ENCODE assay signal across 28 cellular contexts in genomic region chr7:123673752-123674398, GRCh38. TPM values are rescaled to one million over a fixed set of nuclear protein-coding genes. Genes with fewer than 3 reads are reported as not detected.
DNase-seq lines count a peak whose midpoint lies in the region; ATAC-seq and TF ChIP-seq lines count a peak whose summit lies in the region.
"Had no signal": no experiment of that assay in that cellular context is flagged by ENCODE, and none has a peak within 500 bp of the region (broad histone marks: within the 10 kb centered on the region; RNA-seq: fewer than 3 reads in every experiment).

No MANE protein-coding gene starts in this region.

- dilution Hi-C loops in IMR-90 (cut with HindIII; ENCODE audit: low sequenced_read_pairs, unreplicated experiment), result no loop called here

- no peak for TF ChIP-seq CTCF in IMR-90 (conservative IDR thresholded peaks at IDR 0.05; ENCODE audit: low read depth, low read length)
- no peak for TF ChIP-seq CTCF in smooth muscle cell (IDR thresholded peaks at IDR 0.05; ENCODE audit: borderline replicate concordance, insufficient read depth, poor library complexity, severe bottlenecking)

- H3K9me3 ChIP-seq in IMR-90 (ENCODE audit: control insufficient read depth, insufficient read depth, low read length) (no peaks in the 10 kb centered on the region), right cardiac atrium (ENCODE audit: control insufficient read depth, low read length) (no peaks in the 10 kb centered on the region), smooth muscle cell (replicated peaks; ENCODE audit: low read depth) (no peaks in the 10 kb centered on the region)
- H3K9me3 ChIP-seq: body of pancreas, mucosa of descending colon, prostate gland, spleen, upper lobe of right lung had no signal

- peaks cover 9% of the 10 kb centered on the region for H3F3A ChIP-seq in smooth muscle cell (ENCODE audit: low read depth)

- H3K79me1 ChIP-seq in IMR-90 (ENCODE audit: low read depth in 1 of 2, low read length in 2 of 2), result no peaks in the 10 kb centered on the region

- no peak overlapping the region for H2BK5ac ChIP-seq in IMR-90 (ENCODE audit: low read depth, low read length, poor library complexity, severe bottlenecking)

- peaks cover 0 to 2% of the 10 kb centered on the region in 2 donors for H3K4me1 Mint-ChIP-seq in immature natural killer cell

- intact Hi-C loops in IMR-90 (cut with micrococcal nuclease), result no loop called here
- intact Hi-C loops in right cardiac atrium (cut with DNase I), result no loop called here

- H4K91ac ChIP-seq in IMR-90 (ENCODE audit: insufficient read depth, low read depth, low read length), result no peak overlapping the region

- H3K27me3 ChIP-seq in IMR-90 (ENCODE audit: control insufficient read depth, insufficient read depth, low read length) (no peaks in the 10 kb centered on the region), right cardiac atrium (ENCODE audit: control insufficient read depth, insufficient read depth) (no peaks in the 10 kb centered on the region), smooth muscle cell (ENCODE audit: low read depth) (no peaks in the 10 kb centered on the region)
- H3K27me3 ChIP-seq: body of pancreas, spleen, upper lobe of right lung had no signal

- no peak overlapping the region for H3K23ac ChIP-seq in IMR-90 (ENCODE audit: low read depth, low read length)

- no peak overlapping the region for H3K56ac ChIP-seq in IMR-90 (ENCODE audit: extremely low read depth, insufficient read depth, low read length)

- no peak overlapping the region for H3K18ac ChIP-seq in IMR-90 (ENCODE audit: low read depth, low read length)

- in situ Hi-C loops in IMR-90 (cut with MboI; ENCODE audit: low sequenced_read_pairs), result no loop called here

- H2BK20ac ChIP-seq in IMR-90 (ENCODE audit: low read depth, low read length), result no peak overlapping the region

- no peak overlapping the region for H2BK15ac ChIP-seq in IMR-90 (ENCODE audit: low read depth, low read length)

- H3K4me1 ChIP-seq in IMR-90 (ENCODE audit: control insufficient read depth, insufficient read depth, low read length), result peaks cover 4% of the 10 kb centered on the region; the same call in 1 of the 2 replicates
- H3K4me1 ChIP-seq in right cardiac atrium (ENCODE audit: control insufficient read depth, insufficient read depth, low read length), result peaks cover 3% of the 10 kb centered on the region
- peaks cover 10% of the 10 kb centered on the region for H3K4me1 ChIP-seq in smooth muscle cell (ENCODE audit: low read depth)
- H3K4me1 ChIP-seq: body of pancreas, prostate gland had no signal

- no peak for DNase-seq in IMR-90
- DNase-seq in right cardiac atrium, result no peak
- no peak for DNase-seq in smooth muscle cell (lab: John Stamatoyannopoulos, UW; ENCODE audit: unreplicated experiment)
- no peak for DNase-seq in activated naive CD4-positive, alpha-beta T cell treated with anti-CD3 and anti-CD28 coated beads, Interleukin-2, amount 50 U/mL, for 16 hours
- DNase-seq in immature natural killer cell, result no peak
- no peak for DNase-seq in central memory CD4-positive, alpha-beta T cell
- DNase-seq: activated CD4-positive, alpha-beta T cell treated with anti-CD3 and anti-CD28 coated beads, Interleukin-2, amount 50 U/mL, for 1 hour; body of pancreas; C1 segment of cervical spinal cord; mucosa of descending colon; NCI-H1417 treated with DMSO at 0.1 percent for 48 hours; NCI-H510A; NK-92 treated with Interleukin-12 subunit alpha and Interleukin-12 subunit beta, amount 100 ng/mL, for 24 hours; spleen; T-helper 17 cell; upper lobe of right lung had no signal

- no peaks in the 10 kb centered on the region for H4K20me1 ChIP-seq in IMR-90 (ENCODE audit: insufficient read depth, low read length)
- no peaks in the 10 kb centered on the region for H4K20me1 ChIP-seq in smooth muscle cell (ENCODE audit: low read depth)

- no peak overlapping the region for H3K27ac Mint-ChIP-seq in immature natural killer cell
- H3K27ac Mint-ChIP-seq: activated naive CD8-positive, alpha-beta T cell; stimulated activated naive CD8-positive, alpha-beta T cell treated with anti-CD3 and anti-CD28 coated beads, Interleukin-15, Interleukin-2, amounts not matched to agents 100 ng/mL and 50 ng/mL, for 24 hours; T-helper 17 cell had no signal

- POLR2A ChIA-PET in IMR-90 (lab: Charles Lee; ENCODE audit: unreplicated experiment), result no interaction called here

- H3K4me3 ChIP-seq in IMR-90 (ENCODE audit: insufficient read depth, low read depth, low read length) (no peak overlapping the region), right cardiac atrium (ENCODE audit: low read length) (no peak overlapping the region), smooth muscle cell (no peak overlapping the region)
- H3K4me3 ChIP-seq: body of pancreas, coronary artery, mucosa of descending colon, prostate gland, spleen, upper lobe of right lung had no signal

- no peak overlapping the region for H3K4ac ChIP-seq in IMR-90 (ENCODE audit: low read depth, low read length)

- H3K27ac ChIP-seq in IMR-90 (ENCODE audit: insufficient read depth, low read length) (no peak overlapping the region), cingulate gyrus (ENCODE audit: low read depth, low read length) (peak overlapping the region; percentile 51), right cardiac atrium (ENCODE audit: low read length) (peak overlapping the region; percentile 63), smooth muscle cell (ENCODE audit: low read depth) (peak overlapping the region; percentile 76)
- H3K27ac ChIP-seq: body of pancreas, coronary artery, HL-60, spleen, upper lobe of right lung, VCaP had no signal

- no TSS peak for BruUV-seq in IMR-90 (replicated peaks; lab: Mats Ljungman, UMichigan)

- H4K5ac ChIP-seq in IMR-90 (ENCODE audit: low read depth, low read length), result no peak overlapping the region

- CTCF ChIA-PET in IMR-90 (lab: Yijun Ruan, JAX), result interaction anchor here (0.6 kb wide), 1 partner anchor 18 kb away, joined by 3 read pairs; the partner anchor contains the start of gene LMOD2

- H3K36me3 ChIP-seq in IMR-90 (ENCODE audit: control insufficient read depth, insufficient read depth, low read length) (no peaks in the 10 kb centered on the region), smooth muscle cell (ENCODE audit: low read depth) (no peaks in the 10 kb centered on the region)
- H3K36me3 ChIP-seq: prostate gland, spleen, upper lobe of right lung had no signal

- no peak overlapping the region for H3K4me3 Mint-ChIP-seq in immature natural killer cell
- H3K4me3 Mint-ChIP-seq: activated naive CD8-positive, alpha-beta T cell; stimulated activated naive CD8-positive, alpha-beta T cell treated with anti-CD3 and anti-CD28 coated beads, Interleukin-15, Interleukin-2, amounts not matched to agents 100 ng/mL and 50 ng/mL, for 24 hours; T-helper 17 cell had no signal

- no CpG with 5 or more reads among the region's 3 CpGs for WGBS in IMR-90 (ENCODE audit: extremely low coverage in 2 of 2, insufficient read length in 1 of 2), 2 experiments
- 56% methylated on average over 3 of the region's 3 CpGs for WGBS in right cardiac atrium
- WGBS in smooth muscle cell (ENCODE audit: low lambda C conversion rate), result 82% methylated on average over 3 of the region's 3 CpGs

- no peak for TF ChIP-seq RAD21 in IMR-90 (IDR thresholded peaks at IDR 0.05; ENCODE audit: low read length)

- ATAC-seq in IMR-90 (ENCODE audit: low read depth) (peak; percentile 47; the same call in 1 of the 2 replicates), right cardiac atrium (peak; percentile 44 to 46)
- ATAC-seq: body of pancreas, T-helper 17 cell had no signal

- H2AFZ ChIP-seq in IMR-90 (replicated peaks; ENCODE audit: low read length, poor library complexity) (no peak overlapping the region), smooth muscle cell (ENCODE audit: low read depth) (no peak overlapping the region)

- H2AK9ac ChIP-seq in IMR-90 (replicated peaks; ENCODE audit: low read depth, low read length, poor library complexity), result no peak overlapping the region

- H3K9me1 ChIP-seq in IMR-90 (ENCODE audit: insufficient read depth, low read length), result no peaks in the 10 kb centered on the region

- peaks cover 0 to 3% (median 0%) of the 10 kb centered on the region in 3 donors for H3K27me3 Mint-ChIP-seq in immature natural killer cell (ENCODE audit: low read depth in 3 of 3)
- H3K27me3 Mint-ChIP-seq: activated naive CD8-positive, alpha-beta T cell; T-helper 17 cell had no signal

- H3K9me3 Mint-ChIP-seq in immature natural killer cell, result peaks cover 0 to 1% (median 0%) of the 10 kb centered on the region in 6 donors
- H3K9me3 Mint-ChIP-seq: stimulated activated naive CD8-positive, alpha-beta T cell treated with anti-CD3 and anti-CD28 coated beads, Interleukin-15, Interleukin-2, amounts not matched to agents 100 ng/mL and 50 ng/mL, for 24 hours had no signal

- TF ChIP-seq POLR2A in IMR-90 (IDR thresholded peaks at IDR 0.05; ENCODE audit: low read depth, low read length), result no peak

- H3K4me2 ChIP-seq in IMR-90 (ENCODE audit: low read depth, low read length) (no peak overlapping the region), smooth muscle cell (peak overlapping the region; percentile 33)

- no peak overlapping the region for H3K9ac ChIP-seq in IMR-90 (ENCODE audit: low read depth, low read length)
- H3K9ac ChIP-seq in smooth muscle cell (ENCODE audit: low read depth), result no peak overlapping the region

- H3K14ac ChIP-seq in IMR-90 (replicated peaks; ENCODE audit: low read depth, low read length), result no peak overlapping the region

- peaks cover 0 to 4% (median 4%) of the 10 kb centered on the region in 3 donors for H3K36me3 Mint-ChIP-seq in immature natural killer cell
- H3K36me3 Mint-ChIP-seq: activated naive CD8-positive, alpha-beta T cell had no signal

- H2BK120ac ChIP-seq in IMR-90 (ENCODE audit: low read depth, low read length), result no peak overlapping the region

- no peak overlapping the region for H4K8ac ChIP-seq in IMR-90 (ENCODE audit: low read depth in 2 of 2, low read length in 2 of 2)

- no peaks in the 10 kb centered on the region for H3K79me2 ChIP-seq in smooth muscle cell (ENCODE audit: low read depth)

- no peak overlapping the region for H2AK5ac ChIP-seq in IMR-90 (ENCODE audit: low read depth, low read length)

TF ChIP-seq in IMR-90, 13 proteins besides CTCF, POLR2A, EP300 and RAD21 (continues in another document):
- TF ChIP-seq SMC3 (IDR thresholded peaks at IDR 0.05; ENCODE audit: low read depth, low read length), result no peak
- no peak for TF ChIP-seq NFE2L2 (IDR thresholded peaks at IDR 0.05; ENCODE audit: low read depth, low read length)
- TF ChIP-seq MAFK (IDR thresholded peaks at IDR 0.05; ENCODE audit: low read depth, low read length), result no peak

RNA-seq across cellular contexts. Expression of gene LMOD2, which starts 18.2 kb away (rescaled TPM):
- total RNA-seq in IMR-90 (2012; rRNA removed) (not detected in 2 replicates), right cardiac atrium (100 to 1,000 TPM; 258 to 704 (median 329) TPM), smooth muscle cell (not detected in 2 replicates)
- polyA plus RNA-seq in IMR-90 (2012; rRNA removed) (not detected in 2 replicates), right cardiac atrium (849 TPM), smooth muscle cell (0.10 TPM in 1 of 2 replicates, not detected in the other), immature natural killer cell (not detected)
- polyA plus RNA-seq in IMR-90 (2012; cell fraction: cytosol; rRNA removed), result not detected in 2 replicates
- not detected in 2 replicates for polyA plus RNA-seq in IMR-90 (2012; cell fraction: nucleus; rRNA removed; ENCODE audit: low replicate concordance)
- total RNA-seq: body of pancreas, fibroblast of lung, liver, M059J, SK-MEL-5, spleen, T-helper 17 cell had no signal
- polyA plus RNA-seq: AG04450, fibroblast of lung, liver had no signal

Comparison
In these comparisons a context has a peak if more than half of its experiments do, and no peak if none do; other contexts are left out.
1. RNA of gene LMOD2, which starts 18.2 kb away (polyA plus RNA-seq): 849 TPM in right cardiac atrium (single experiment); 0.10 TPM in smooth muscle cell, not detected in IMR-90 and not detected in immature natural killer cell; every median in the first group is over 100 times any median in the second.